In genomic region chr18:79496978-79497637, GRCh38 we compare ENCODE assay signal across 9 cellular contexts.
A peak's percentile ranks its signal among the peaks of the same experiment; 100 is the strongest.
DNase-seq lines count a peak whose midpoint lies in the region; ATAC-seq and TF ChIP-seq lines count a peak whose summit lies in the region.
"Had no signal": no experiment of that assay in that cellular context is flagged by ENCODE, and none has a peak within 500 bp of the region (broad histone marks: within the 10 kb centered on the region; RNA-seq: fewer than 3 reads in every experiment).

No MANE protein-coding gene starts in this region.

- no peaks in the 10 kb centered on the region for H3K27me3 ChIP-seq in transverse colon

- no peak for ATAC-seq in activated CD8-positive, alpha-beta memory T cell treated with anti-CD3 and anti-CD28 coated beads, Interleukin-2, amount 10 ng/mL, durations not matched to agents 7 days and 5 days
- ATAC-seq in left ventricle myocardium superior (peak; percentile 78), GM21381 (IDR thresholded peaks at IDR 0.05; ENCODE audit: unreplicated experiment) (no peak)

- peaks cover 2% of the 10 kb centered on the region for H3K4me1 Mint-ChIP-seq in activated CD8-positive, alpha-beta memory T cell treated with anti-CD3 and anti-CD28 coated beads, Interleukin-2, amount 10 ng/mL, durations not matched to agents 7 days and 5 days

- in situ Hi-C loops in transverse colon (cut with MboI; ENCODE audit: low pct_ligation_motif_present in 1 of 4, low pct_unique_long_range_greater_than_20kb in 1 of 4, low sequenced_read_pairs in 3 of 4): no loop called here

- peaks cover 7 to 15% of the 10 kb centered on the region in 2 donors for H3K9me3 ChIP-seq in transverse colon

- H3K9me3 Mint-ChIP-seq in activated CD8-positive, alpha-beta memory T cell treated with anti-CD3 and anti-CD28 coated beads, Interleukin-2, amount 10 ng/mL, durations not matched to agents 7 days and 5 days (ENCODE audit: low read depth): peaks cover 35% of the 10 kb centered on the region

- TF ChIP-seq CTCF in transverse colon (IDR thresholded peaks at IDR 0.05): no peak

- peaks cover 5 to 20% (median 6%) of the 10 kb centered on the region in 4 donors for H3K4me1 ChIP-seq in transverse colon

- no peak for TF ChIP-seq EP300 in transverse colon (IDR thresholded peaks at IDR 0.05; ENCODE audit: low read depth)

- no peaks in the 10 kb centered on the region for H3K36me3 ChIP-seq in transverse colon

- peak; percentile 42 for DNase-seq in activated CD8-positive, alpha-beta memory T cell treated with anti-CD3 and anti-CD28 coated beads, Interleukin-2, amount 50 U/mL, for 48 hours
- DNase-seq in activated CD8-positive, alpha-beta memory T cell treated with anti-CD3 and anti-CD28 coated beads, Interleukin-2, amount 10 ng/mL, durations not matched to agents 7 days and 5 days: no peak
- DNase-seq in NCI-H748 treated with DMSO at 0.1 percent for 48 hours (lab: John Stamatoyannopoulos, UW) (peak; percentile 24), left ventricle myocardium superior (peak; percentile 65), transverse colon (peak; percentile 31), SKM-1 treated with dmso at 0.1 percent for 144 hours (lab: John Stamatoyannopoulos, UW; ENCODE audit: unreplicated experiment) (no peak), NCI-H82 (lab: John Stamatoyannopoulos, UW) (no peak)

- no peak overlapping the region for H3K4me3 Mint-ChIP-seq in activated CD8-positive, alpha-beta memory T cell treated with anti-CD3 and anti-CD28 coated beads, Interleukin-2, amount 10 ng/mL, durations not matched to agents 7 days and 5 days

- no peak overlapping the region for H3K27ac Mint-ChIP-seq in activated CD8-positive, alpha-beta memory T cell treated with anti-CD3 and anti-CD28 coated beads, Interleukin-2, amount 10 ng/mL, durations not matched to agents 7 days and 5 days

- intact Hi-C loops in left ventricle myocardium superior (cut with micrococcal nuclease): no loop called here
- intact Hi-C loops in transverse colon (cut with DNase I; ENCODE audit: low total_unique reads): no loop called here

- CTCF ChIA-PET in activated CD8-positive, alpha-beta memory T cell treated with anti-CD3 and anti-CD28 coated beads, Interleukin-2, amount 10 ng/mL, durations not matched to agents 7 days and 5 days (lab: Charles Lee): no interaction called here

- H3K36me3 Mint-ChIP-seq in activated CD8-positive, alpha-beta memory T cell treated with anti-CD3 and anti-CD28 coated beads, Interleukin-2, amount 10 ng/mL, durations not matched to agents 7 days and 5 days: peaks cover 31% of the 10 kb centered on the region

- no peak overlapping the region for H3K4me3 ChIP-seq in transverse colon

- H3K27ac ChIP-seq in transverse colon: peak overlapping the region; percentile 48 to 84 (median 70)
- H3K27ac ChIP-seq: C4-2B had no signal

- TF ChIP-seq POLR2A in transverse colon (IDR thresholded peaks at IDR 0.05): no peak

- H3K27me3 Mint-ChIP-seq in activated CD8-positive, alpha-beta memory T cell treated with anti-CD3 and anti-CD28 coated beads, Interleukin-2, amount 10 ng/mL, durations not matched to agents 7 days and 5 days: no peaks in the 10 kb centered on the region

- WGBS in transverse colon (ENCODE audit: low coverage in 1 of 2), 2 donors: 72% methylated on average over 22 of the region's 22 CpGs; no CpG with 5 or more reads in 1 of the 2 donors

Comparison
In these comparisons a context has a peak if more than half of its experiments do, and no peak if none do; other contexts are left out.
1. DNase-seq: peak in activated CD8-positive, alpha-beta memory T cell treated with anti-CD3 and anti-CD28 coated beads, Interleukin-2, amount 50 U/mL, for 48 hours (single experiment), NCI-H748 treated with DMSO at 0.1 percent for 48 hours (single experiment), left ventricle myocardium superior (single experiment) and transverse colon (single experiment); none in activated CD8-positive, alpha-beta memory T cell treated with anti-CD3 and anti-CD28 coated beads, Interleukin-2, amount 10 ng/mL, durations not matched to agents 7 days and 5 days (single experiment), SKM-1 treated with dmso at 0.1 percent for 144 hours (single experiment) and NCI-H82 (single experiment).